ENCODE assay signal across 1 cellular context in genomic region chr1:30700528-30701265, GRCh38.
TF ChIP-seq lines count a peak whose summit lies in the region.

No MANE protein-coding gene starts in this region.

TF ChIP-seq in IMR-90, 13 proteins besides CTCF, POLR2A, EP300 and RAD21 (continued from another document):
- peak; percentile 88 for TF ChIP-seq BHLHE40 (IDR thresholded peaks at IDR 0.05; ENCODE audit: low read depth, low read length)
TF ChIP-seq in IMR-90: peak in this region for 4.
